19 cellular contexts compared by ENCODE assay signal in the genomic region with DNA sequence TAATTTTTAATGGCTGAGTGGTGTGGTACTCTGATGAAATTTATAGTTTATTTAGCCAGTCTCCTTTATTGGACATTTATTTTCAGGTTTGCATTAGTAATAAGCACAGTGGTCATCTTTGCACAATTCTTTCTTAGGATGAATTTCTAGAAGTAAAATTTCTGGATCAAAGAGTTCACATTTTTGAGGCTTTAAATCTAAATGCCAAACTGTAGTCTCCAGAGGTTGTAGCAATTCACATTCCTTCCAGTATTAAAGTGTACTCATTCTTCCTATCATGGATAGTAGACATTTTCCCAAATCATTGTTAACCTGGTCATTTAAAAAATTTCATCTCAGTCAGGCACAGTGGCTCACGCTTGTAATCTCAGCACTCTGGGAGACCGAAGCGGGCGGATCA. TPM values are rescaled to one million over a fixed set of nuclear protein-coding genes. Genes with fewer than 3 reads are reported as not detected.
DNase-seq lines count a peak whose midpoint lies in the region; ATAC-seq and TF ChIP-seq lines count a peak whose summit lies in the region.
"Had no signal": no experiment of that assay in that cellular context is flagged by ENCODE, and none has a peak within 500 bp of the region (broad histone marks: within the 10 kb centered on the region; RNA-seq: fewer than 3 reads in every experiment).

No MANE protein-coding gene starts in this region.

- H3K9me3 ChIP-seq in adipocyte (ENCODE audit: control insufficient read depth, low read length) (no peaks in the 10 kb centered on the region), upper lobe of right lung (no peaks in the 10 kb centered on the region)

- DNase-seq in EL (peak; percentile 10), adipocyte (ENCODE audit: low read depth) (peak; percentile 48), fibroblast of mammary gland (ENCODE audit: low read depth) (peak; percentile 18), stromal cell of bone marrow (ENCODE audit: low read depth) (peak; percentile 6), H4 (ENCODE audit: low spot score) (no peak), T1000 (lab: John Stamatoyannopoulos, UW) (no peak), upper lobe of right lung (no peak)
- DNase-seq: DMS 273 treated with DMSO at 0.1 percent for 48 hours; H7; KBM-7; NCI-H1417 treated with DMSO at 0.1 percent for 48 hours; NCI-H1930; NCI-H2171; NCI-H446 treated with DMSO at 0.1 percent for 48 hours; NK-92 treated with Interleukin-12 subunit alpha and Interleukin-12 subunit beta, amount 100 ng/mL, for 24 hours; OCI-M1; RPMI8226; SIG-M5 had no signal

- no peak overlapping the region for H3K9ac ChIP-seq in adipocyte (ENCODE audit: low read length)

- H3K4me1 ChIP-seq in adipocyte (ENCODE audit: control insufficient read depth, insufficient read depth, low read length) = peaks cover 31% of the 10 kb centered on the region
- H3K4me1 ChIP-seq in upper lobe of right lung = no peaks in the 10 kb centered on the region

- H3K36me3 ChIP-seq in adipocyte (ENCODE audit: control insufficient read depth, insufficient read depth, low read length, severe bottlenecking) = peaks cover 16% of the 10 kb centered on the region
- peaks cover 32% of the 10 kb centered on the region for H3K36me3 ChIP-seq in upper lobe of right lung

- intact Hi-C loops in upper lobe of right lung (cut with DNase I) = no loop called here

- H3K4me3 ChIP-seq in adipocyte (ENCODE audit: low read length) = no peak overlapping the region
- no peak overlapping the region for H3K4me3 ChIP-seq in fibroblast of mammary gland (ENCODE audit: control insufficient read depth, low read depth, low read length)
- no peak overlapping the region for H3K4me3 ChIP-seq in upper lobe of right lung

- H3K27ac ChIP-seq in upper lobe of right lung = no peak overlapping the region
- H3K27ac ChIP-seq: C4-2B had no signal

- ATAC-seq in upper lobe of right lung = no peak

- H3K27me3 ChIP-seq in adipocyte (replicated peaks; ENCODE audit: control insufficient read depth, insufficient read depth, low read length) (no peaks in the 10 kb centered on the region), upper lobe of right lung (no peaks in the 10 kb centered on the region)

- TF ChIP-seq CTCF in fibroblast of mammary gland (conservative IDR thresholded peaks at IDR 0.05; ENCODE audit: control insufficient read depth, insufficient read depth, low read depth, low read length) (peak; percentile 7), upper lobe of right lung (IDR thresholded peaks at IDR 0.05) (no peak)

RNA-seq across cellular contexts. Expression of a gene that starts 24.8 kb away (rescaled TPM):
- total RNA-seq in H4 (2014; rRNA removed; shearing (Covaris generic)) = 107 and 119 TPM in 2 replicates
- total RNA-seq in upper lobe of right lung = 55.6 TPM

RNA-seq across cellular contexts. Expression of a gene that starts 25.2 kb away (rescaled TPM):
- total RNA-seq in H4 (2014; rRNA removed; shearing (Covaris generic)) = 176 and 177 TPM in 2 replicates
- total RNA-seq in upper lobe of right lung = 114 TPM

Comparison
In these comparisons a context has a peak if more than half of its experiments do, and no peak if none do; other contexts are left out.
1. DNase-seq: peak in EL (single experiment), adipocyte (single experiment), fibroblast of mammary gland (single experiment) and stromal cell of bone marrow (single experiment); none in H4 (single experiment), T1000 (single experiment) and upper lobe of right lung (single experiment).